In the genomic region with DNA sequence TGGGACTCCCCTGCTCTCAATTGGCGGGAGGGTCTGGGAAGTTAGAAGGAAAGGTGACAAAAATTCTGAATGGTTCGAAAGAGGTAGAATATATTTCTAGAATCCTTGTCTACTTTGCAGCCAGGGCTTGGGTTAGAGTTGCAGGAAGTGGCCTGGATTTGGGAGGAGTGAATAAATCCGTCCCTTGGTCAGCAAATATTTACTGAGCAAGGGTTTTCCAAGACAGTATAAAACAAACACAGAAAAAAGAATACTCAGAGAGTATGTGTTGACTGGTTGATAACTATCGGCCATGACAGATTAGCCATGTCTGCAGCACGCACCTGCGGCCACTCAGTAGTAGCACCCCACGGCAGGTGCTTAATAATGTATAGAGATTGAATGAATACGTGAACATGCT, we compare ENCODE assay signal across 1 cellular context.
TF ChIP-seq lines count a peak whose summit lies in the region.

No MANE protein-coding gene starts in this region.

TF ChIP-seq in liver, 16 proteins besides CTCF, POLR2A, EP300 and RAD21 (continued from another document):
- TF ChIP-seq, protein P1, sequence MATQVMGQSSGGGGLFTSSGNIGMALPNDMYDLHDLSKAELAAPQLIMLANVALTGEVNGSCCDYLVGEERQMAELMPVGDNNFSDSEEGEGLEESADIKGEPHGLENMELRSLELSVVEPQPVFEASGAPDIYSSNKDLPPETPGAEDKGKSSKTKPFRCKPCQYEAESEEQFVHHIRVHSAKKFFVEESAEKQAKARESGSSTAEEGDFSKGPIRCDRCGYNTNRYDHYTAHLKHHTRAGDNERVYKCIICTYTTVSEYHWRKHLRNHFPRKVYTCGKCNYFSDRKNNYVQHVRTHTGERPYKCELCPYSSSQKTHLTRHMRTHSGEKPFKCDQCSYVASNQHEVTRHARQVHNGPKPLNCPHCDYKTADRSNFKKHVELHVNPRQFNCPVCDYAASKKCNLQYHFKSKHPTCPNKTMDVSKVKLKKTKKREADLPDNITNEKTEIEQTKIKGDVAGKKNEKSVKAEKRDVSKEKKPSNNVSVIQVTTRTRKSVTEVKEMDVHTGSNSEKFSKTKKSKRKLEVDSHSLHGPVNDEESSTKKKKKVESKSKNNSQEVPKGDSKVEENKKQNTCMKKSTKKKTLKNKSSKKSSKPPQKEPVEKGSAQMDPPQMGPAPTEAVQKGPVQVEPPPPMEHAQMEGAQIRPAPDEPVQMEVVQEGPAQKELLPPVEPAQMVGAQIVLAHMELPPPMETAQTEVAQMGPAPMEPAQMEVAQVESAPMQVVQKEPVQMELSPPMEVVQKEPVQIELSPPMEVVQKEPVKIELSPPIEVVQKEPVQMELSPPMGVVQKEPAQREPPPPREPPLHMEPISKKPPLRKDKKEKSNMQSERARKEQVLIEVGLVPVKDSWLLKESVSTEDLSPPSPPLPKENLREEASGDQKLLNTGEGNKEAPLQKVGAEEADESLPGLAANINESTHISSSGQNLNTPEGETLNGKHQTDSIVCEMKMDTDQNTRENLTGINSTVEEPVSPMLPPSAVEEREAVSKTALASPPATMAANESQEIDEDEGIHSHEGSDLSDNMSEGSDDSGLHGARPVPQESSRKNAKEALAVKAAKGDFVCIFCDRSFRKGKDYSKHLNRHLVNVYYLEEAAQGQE (IDR thresholded peaks at IDR 0.05): no peak
- TF ChIP-seq FOXA1 (IDR thresholded peaks at IDR 0.05) (peak; percentile 59), SP1 (IDR thresholded peaks at IDR 0.05) (peak; percentile 39), HNF4A (conservative IDR thresholded peaks at IDR 0.05) (peak; percentile 63 to 86), YY1 (IDR thresholded peaks at IDR 0.05) (peak; percentile 81), HNF4G (IDR thresholded peaks at IDR 0.05) (no peak), NR2F2 (IDR thresholded peaks at IDR 0.05) (no peak), JUND (IDR thresholded peaks at IDR 0.05) (peak in 1 of 2 donors; percentile 46)
